1 cellular context compared by ENCODE assay signal in genomic region chr3:124935264-124935663, GRCh38.
TF ChIP-seq lines count a peak whose summit lies in the region.

No MANE protein-coding gene starts in this region.

TF ChIP-seq in GM12878, 131 proteins besides CTCF, POLR2A, EP300 and RAD21:
- TF ChIP-seq IKZF2 (IDR thresholded peaks at IDR 0.05) (no peak), SPI1 (IDR thresholded peaks at IDR 0.05; ENCODE audit: borderline replicate concordance, insufficient read depth, low read depth, low read length) (peak; percentile 91), IRF4 (IDR thresholded peaks at IDR 0.05; ENCODE audit: low read depth, low read length) (peak; percentile 24; the same call in 1 of the 2 replicates), MTA3 (IDR thresholded peaks at IDR 0.05; ENCODE audit: borderline replicate concordance, low read length) (no peak)
TF ChIP-seq in GM12878: peak in this region for 2.
